Comparison of ENCODE assay signal across 8 cellular contexts in the genomic region with DNA sequence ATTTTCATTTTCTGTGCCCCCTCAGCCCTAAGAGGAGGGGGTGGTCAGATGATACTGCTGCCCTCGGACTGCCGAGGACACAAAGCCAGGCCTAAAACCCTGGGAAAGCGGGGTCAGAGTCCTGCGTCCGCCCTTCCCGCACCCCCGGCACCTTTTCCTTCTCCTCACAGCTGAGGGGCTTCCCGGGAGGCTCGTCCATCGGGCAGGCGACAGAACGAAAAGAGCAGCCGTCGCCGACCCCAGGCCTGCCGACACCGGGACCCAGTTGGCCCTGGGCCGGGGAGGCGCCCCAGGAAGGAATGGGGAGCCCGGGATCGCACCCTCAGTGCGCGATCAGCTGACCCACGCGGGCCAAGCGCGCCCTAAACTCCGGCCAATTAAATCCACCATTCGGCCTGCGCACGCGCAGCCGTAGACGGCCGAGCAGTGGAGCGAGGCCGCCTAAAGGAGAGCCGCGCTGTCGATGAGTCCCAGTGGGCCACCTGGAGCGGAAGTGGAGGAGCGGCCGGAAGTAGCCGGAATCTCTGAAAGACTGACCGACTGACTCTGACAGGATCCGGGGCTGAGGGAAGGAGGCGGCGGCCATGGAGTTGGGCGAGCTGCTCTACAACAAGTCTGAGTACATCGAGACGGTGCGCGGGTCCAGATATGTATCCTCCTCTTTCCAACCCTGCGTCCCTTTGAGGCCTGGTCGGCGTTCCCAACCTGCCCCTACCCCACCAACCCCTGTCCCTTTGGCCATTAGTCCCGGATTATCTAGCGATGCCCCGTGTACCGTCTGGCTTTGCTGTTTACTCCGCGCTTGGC. TPM values are rescaled to one million over a fixed set of nuclear protein-coding genes. Genes with fewer than 3 reads are reported as not detected.
DNase-seq lines count a peak whose midpoint lies in the region; ATAC-seq and TF ChIP-seq lines count a peak whose summit lies in the region.

A gene (plus strand): TSS at position 508 of the 807 bp plus-strand sequence. CDS start 77 bp downstream, at position 585.
A gene (minus strand): TSS at position 352 of the 807 bp plus-strand sequence. CDS start 153 bp downstream, at position 199.

- H3K9me3 Mint-ChIP-seq in activated CD4-positive, alpha-beta memory T cell treated with anti-CD3 and anti-CD28 coated beads, Interleukin-2, amount 10 ng/mL, durations not matched to agents 7 days and 5 days = no peaks in the 10 kb centered on the region

- DNase-seq in CD1c-positive myeloid dendritic cell (ENCODE audit: extremely low spot score) (peak; percentile 98), NCI-H82 treated with DMSO at 0.1 percent for 48 hours (lab: John Stamatoyannopoulos, UW; ENCODE audit: unreplicated experiment) (peak; percentile 83), ecto neural progenitor cell (ENCODE audit: low spot score) (peak; percentile 86), lower leg skin (ENCODE audit: low spot score in 2 of 2) (peak; percentile 92 to 98)
- peak; percentile 90 for DNase-seq in activated CD4-positive, alpha-beta memory T cell treated with anti-CD3 and anti-CD28 coated beads, Interleukin-2, amount 10 ng/mL, durations not matched to agents 7 days and 5 days
- DNase-seq in stimulated activated CD4-positive, alpha-beta T cell treated with anti-CD3 and anti-CD28 coated beads, Interleukin-4, amount 100 ng/mL, for 48 hours (ENCODE audit: low read depth in 2 of 2) = peak; percentile 83 to 89

- H3K4me1 Mint-ChIP-seq in activated CD4-positive, alpha-beta memory T cell treated with anti-CD3 and anti-CD28 coated beads, Interleukin-2, amount 10 ng/mL, durations not matched to agents 7 days and 5 days = peaks cover 45% of the 10 kb centered on the region

- ATAC-seq in GM19438 (IDR thresholded peaks at IDR 0.05; ENCODE audit: low read depth, unreplicated experiment) (peak; percentile 97), HG03575 (IDR thresholded peaks at IDR 0.05; ENCODE audit: extremely low read depth, insufficient number of reproducible peaks, low FRiP score, unreplicated experiment) (peak; percentile 85)

- H3K27ac Mint-ChIP-seq in activated CD4-positive, alpha-beta memory T cell treated with anti-CD3 and anti-CD28 coated beads, Interleukin-2, amount 10 ng/mL, durations not matched to agents 7 days and 5 days = peak within 1 kb of the TSS; percentile 95

- intact Hi-C loops in lower leg skin (cut with DNase I; ENCODE audit: low total_unique reads) = no loop called here

- CTCF ChIA-PET in activated CD4-positive, alpha-beta memory T cell treated with anti-CD3 and anti-CD28 coated beads, Interleukin-2, amount 10 ng/mL, durations not matched to agents 7 days and 5 days (lab: Charles Lee) = interaction anchor here (1.4 to 2.1 kb wide), 3 partner anchors 28 to 44 kb away, joined by 5 to 7 read pairs (median 5); no protein-coding TSS in a partner anchor

- H3K4me3 Mint-ChIP-seq in activated CD4-positive, alpha-beta memory T cell treated with anti-CD3 and anti-CD28 coated beads, Interleukin-2, amount 10 ng/mL, durations not matched to agents 7 days and 5 days = peak within 1 kb of the TSS; percentile 98

- H3K36me3 Mint-ChIP-seq in activated CD4-positive, alpha-beta memory T cell treated with anti-CD3 and anti-CD28 coated beads, Interleukin-2, amount 10 ng/mL, durations not matched to agents 7 days and 5 days (ENCODE audit: low read depth) = peaks cover 49% of the 10 kb centered on the region

- no peak for TF ChIP-seq POLR2A in lower leg skin (IDR thresholded peaks at IDR 0.05)

- POLR2A ChIA-PET in activated CD4-positive, alpha-beta memory T cell treated with anti-CD3 and anti-CD28 coated beads, Interleukin-2, amount 10 ng/mL, durations not matched to agents 7 days and 5 days (lab: Charles Lee) = interaction anchor here (0.6 to 2.7 kb wide), 16 partner anchors 8 to 188 kb away, joined by 3 to 38 read pairs (median 4); a partner anchor contains a TSS

- no peak for TF ChIP-seq CTCF in lower leg skin (IDR thresholded peaks at IDR 0.05)

- 0 to 1% methylated on average over 28 to 62 of the region's 62 CpGs for WGBS in lower leg skin, 2 donors

- peak within 1 kb of the TSS; percentile 89 for H3K4me3 ChIP-seq in lower leg skin (ENCODE audit: low read depth, poor library complexity, severe bottlenecking)

- no peaks in the 10 kb centered on the region for H3K27me3 Mint-ChIP-seq in activated CD4-positive, alpha-beta memory T cell treated with anti-CD3 and anti-CD28 coated beads, Interleukin-2, amount 10 ng/mL, durations not matched to agents 7 days and 5 days

RNA-seq across cellular contexts. Expression of the first gene that starts in this region (rescaled TPM):
- 10 to 100 TPM; 64.9 to 68.8 TPM for total RNA-seq in activated CD4-positive, alpha-beta memory T cell treated with anti-CD3 and anti-CD28 coated beads, Interleukin-2, amount 10 ng/mL, durations not matched to agents 7 days and 5 days
- 10 to 100 TPM; 37.4 to 54.0 (median 46.7) TPM for total RNA-seq in lower leg skin

RNA-seq across cellular contexts. Expression of the second gene that starts in this region (rescaled TPM):
- total RNA-seq in activated CD4-positive, alpha-beta memory T cell treated with anti-CD3 and anti-CD28 coated beads, Interleukin-2, amount 10 ng/mL, durations not matched to agents 7 days and 5 days = 10 to 100 TPM; 16.8 to 17.0 TPM
- total RNA-seq in lower leg skin = 10 to 100 TPM; 10.9 to 16.3 (median 13.0) TPM

Comparison
In these comparisons a context has a peak if more than half of its experiments do, and no peak if none do; other contexts are left out.
1. Peak in every context shown above with its lines: DNase-seq, ATAC-seq and H3K4me3 ChIP-seq.